In genomic region chr12:4791497-4791896, GRCh38 we compare ENCODE assay signal across 40 cellular contexts.
"Had no signal": no experiment of that assay in that cellular context is flagged by ENCODE, and none has a peak within 500 bp of the region (broad histone marks: within the 10 kb centered on the region; RNA-seq: fewer than 3 reads in every experiment).

No MANE protein-coding gene starts in this region.

- H3K27ac Mint-ChIP-seq: activated naive CD4-positive, alpha-beta T cell treated with anti-CD3 and anti-CD28 coated beads for 36 hours; activated naive CD4-positive, alpha-beta T cell treated with anti-CD3 and anti-CD28 coated beads, Interleukin-2, amount 10 ng/mL, durations not matched to agents 7 days and 5 days; activated naive CD4-positive, alpha-beta T cell treated with anti-CD3 and anti-CD28 coated beads, Interleukin-2, amount 50 U/mL, for 24 hours; activated naive CD4-positive, alpha-beta T cell treated with anti-CD3 and anti-CD28 coated beads, Interleukin-2, amount 50 U/mL, for 72 hours; activated naive CD8-positive, alpha-beta T cell; activated naive CD8-positive, alpha-beta T cell treated with anti-CD3 and anti-CD28 coated beads for 36 hours; activated naive CD8-positive, alpha-beta T cell treated with anti-CD3 and anti-CD28 coated beads, Interleukin-2, amount 10 ng/mL, durations not matched to agents 7 days and 5 days; activated naive CD8-positive, alpha-beta T cell treated with anti-CD3 and anti-CD28 coated beads, Interleukin-2, amount 50 U/mL, for 24 hours; activated T-cell treated with anti-CD3 and anti-CD28 coated beads, Interleukin-2, amount 50 U/mL, for 24 hours; activated T-cell treated with anti-CD3 and anti-CD28 coated beads, Interleukin-2, amount 50 U/mL, for 72 hours; activated T-helper 1 cell treated with anti-CD3 and anti-CD28 coated beads, Interleukin-12 subunit alpha, Interleukin-12 subunit beta, Interleukin-2, Interleukin-4 antibody, amounts not matched to agents 30 ng/mL and 10 ng/mL and 1 ng/mL, durations not matched to agents 14 hours and 24 hours and 36 hours; activated T-helper 17 cell treated with anti-CD3 and anti-CD28 coated beads, Interleukin-2, amount 50 U/mL, for 72 hours; activated T-helper 2 cell treated with anti-CD3 and anti-CD28 coated beads, Interferon-gamma antibody, Interleukin-2, Interleukin-4, amounts not matched to agents 10 μg/mL and 5 μg/mL and 100 μg/mL, durations not matched to agents 14 hours and 24 hours and 36 hours; brain had no signal

- H3K9me3 ChIP-seq: adrenal gland, ascending aorta, body of pancreas, breast epithelium had no signal

- H3K36me3 ChIP-seq: adrenal gland, ascending aorta, brain microvascular endothelial cell, breast epithelium, cardiac muscle cell had no signal

- H3K4me1 Mint-ChIP-seq: activated naive CD4-positive, alpha-beta T cell treated with anti-CD3 and anti-CD28 coated beads, Interleukin-2, amount 10 ng/mL, durations not matched to agents 7 days and 5 days; activated naive CD4-positive, alpha-beta T cell treated with anti-CD3 and anti-CD28 coated beads, Interleukin-2, amount 50 U/mL, for 24 hours; activated naive CD8-positive, alpha-beta T cell treated with anti-CD3 and anti-CD28 coated beads for 36 hours; activated naive CD8-positive, alpha-beta T cell treated with anti-CD3 and anti-CD28 coated beads, Interleukin-2, amount 10 ng/mL, durations not matched to agents 7 days and 5 days; activated naive CD8-positive, alpha-beta T cell treated with anti-CD3 and anti-CD28 coated beads, Interleukin-2, amount 50 U/mL, for 24 hours; activated T-helper 17 cell treated with anti-CD3 and anti-CD28 coated beads, Interleukin-2, amount 50 U/mL, for 72 hours; central memory CD8-positive, alpha-beta T cell had no signal

- H3K4me1 ChIP-seq: adrenal gland, ascending aorta, body of pancreas, breast epithelium had no signal

- H3K36me3 Mint-ChIP-seq: activated naive CD4-positive, alpha-beta T cell treated with anti-CD3 and anti-CD28 coated beads, Interleukin-2, amount 10 ng/mL, durations not matched to agents 7 days and 5 days; activated naive CD4-positive, alpha-beta T cell treated with anti-CD3 and anti-CD28 coated beads, Interleukin-2, amount 50 U/mL, for 24 hours; activated naive CD4-positive, alpha-beta T cell treated with anti-CD3 and anti-CD28 coated beads, Interleukin-2, amount 50 U/mL, for 72 hours; activated naive CD8-positive, alpha-beta T cell treated with anti-CD3 and anti-CD28 coated beads, Interleukin-2, amount 10 ng/mL, durations not matched to agents 7 days and 5 days had no signal

- DNase-seq: activated effector memory CD4-positive, alpha-beta T cell treated with anti-CD3 and anti-CD28 coated beads, Interleukin-2, amount 50 U/mL, for 16 hours; activated effector memory CD4-positive, alpha-beta T cell treated with Interleukin-2 at 50 U/mL for 16 hours; activated gamma-delta T cell; activated gamma-delta T cell treated with Interleukin-2 at 50 U/mL for 16 hours; activated naive CD4-positive, alpha-beta T cell; activated naive CD4-positive, alpha-beta T cell treated with anti-CD3 and anti-CD28 coated beads for 36 hours; activated naive CD4-positive, alpha-beta T cell treated with anti-CD3 and anti-CD28 coated beads, Interleukin-2, amount 10 ng/mL, durations not matched to agents 7 days and 5 days; activated naive CD4-positive, alpha-beta T cell treated with anti-CD3 and anti-CD28 coated beads, Interleukin-2, amount 50 U/mL, for 16 hours; activated naive CD4-positive, alpha-beta T cell treated with Interleukin-2 at 50 U/mL for 16 hours; activated naive CD8-positive, alpha-beta T cell treated with anti-CD3 and anti-CD28 coated beads for 36 hours; activated naive CD8-positive, alpha-beta T cell treated with anti-CD3 and anti-CD28 coated beads, Interleukin-2, amount 10 ng/mL, durations not matched to agents 7 days and 5 days; activated naive CD8-positive, alpha-beta T cell treated with anti-CD3 and anti-CD28 coated beads, Interleukin-2, amount 50 U/mL, for 24 hours; activated T-cell treated with anti-CD3 and anti-CD28 coated beads, Interleukin-2, amount 50 U/mL, for 1 hour; activated T-cell treated with anti-CD3 and anti-CD28 coated beads, Interleukin-2, amount 50 U/mL, for 24 hours; activated T-cell treated with anti-CD3 and anti-CD28 coated beads, Interleukin-2, amount 50 U/mL, for 4 hours; activated T-cell treated with anti-CD3 and anti-CD28 coated beads, Interleukin-2, amount 50 U/mL, for 48 hours; activated T-cell treated with anti-CD3 and anti-CD28 coated beads, Interleukin-2, amount 50 U/mL, for 72 hours; adrenal gland; amniotic stem cell; amygdala; anterior cingulate cortex; aorta; body of pancreas; brain microvascular endothelial cell; caudate nucleus; central memory CD4-positive, alpha-beta T cell; cerebellar nuclear complex had no signal

- ATAC-seq: activated naive CD4-positive, alpha-beta T cell treated with anti-CD3 and anti-CD28 coated beads, Interleukin-2, amount 50 U/mL, for 72 hours; activated naive CD8-positive, alpha-beta T cell treated with anti-CD3 and anti-CD28 coated beads, Interleukin-2, amount 50 U/mL, for 24 hours; activated T-cell treated with anti-CD3 and anti-CD28 coated beads, Interleukin-2, amount 50 U/mL, for 4 hours; activated T-cell treated with anti-CD3 and anti-CD28 coated beads, Interleukin-2, amount 50 U/mL, for 72 hours; activated T-helper 17 cell treated with anti-CD3 and anti-CD28 coated beads, Interleukin-2, amount 50 U/mL, for 72 hours; body of pancreas had no signal

- H3K9me3 Mint-ChIP-seq: activated naive CD4-positive, alpha-beta T cell treated with anti-CD3 and anti-CD28 coated beads for 36 hours; activated naive CD4-positive, alpha-beta T cell treated with anti-CD3 and anti-CD28 coated beads, Interleukin-2, amount 10 ng/mL, durations not matched to agents 7 days and 5 days; activated naive CD4-positive, alpha-beta T cell treated with anti-CD3 and anti-CD28 coated beads, Interleukin-2, amount 50 U/mL, for 72 hours; activated naive CD8-positive, alpha-beta T cell treated with anti-CD3 and anti-CD28 coated beads, Interleukin-2, amount 10 ng/mL, durations not matched to agents 7 days and 5 days; activated naive CD8-positive, alpha-beta T cell treated with anti-CD3 and anti-CD28 coated beads, Interleukin-2, amount 50 U/mL, for 24 hours; activated T-cell treated with anti-CD3 and anti-CD28 coated beads, Interleukin-2, amount 50 U/mL, for 24 hours; activated T-helper 1 cell treated with anti-CD3 and anti-CD28 coated beads, Interleukin-12 subunit alpha, Interleukin-12 subunit beta, Interleukin-2, Interleukin-4 antibody, amounts not matched to agents 30 ng/mL and 10 ng/mL and 1 ng/mL, durations not matched to agents 14 hours and 24 hours and 36 hours; activated T-helper 17 cell treated with anti-CD3 and anti-CD28 coated beads, Interleukin-2, amount 50 U/mL, for 72 hours; activated T-helper 2 cell treated with anti-CD3 and anti-CD28 coated beads, Interferon-gamma antibody, Interleukin-2, Interleukin-4, amounts not matched to agents 10 μg/mL and 5 μg/mL and 100 μg/mL, durations not matched to agents 14 hours and 24 hours and 36 hours; central memory CD8-positive, alpha-beta T cell had no signal

- FAIRE-seq: astrocyte, bronchial epithelial cell had no signal

- H3K4me3 Mint-ChIP-seq: activated naive CD4-positive, alpha-beta T cell treated with anti-CD3 and anti-CD28 coated beads for 36 hours; activated naive CD4-positive, alpha-beta T cell treated with anti-CD3 and anti-CD28 coated beads, Interleukin-2, amount 10 ng/mL, durations not matched to agents 7 days and 5 days; activated naive CD4-positive, alpha-beta T cell treated with anti-CD3 and anti-CD28 coated beads, Interleukin-2, amount 50 U/mL, for 24 hours; activated naive CD8-positive, alpha-beta T cell; activated naive CD8-positive, alpha-beta T cell treated with anti-CD3 and anti-CD28 coated beads for 36 hours; activated naive CD8-positive, alpha-beta T cell treated with anti-CD3 and anti-CD28 coated beads, Interleukin-2, amount 10 ng/mL, durations not matched to agents 7 days and 5 days; activated naive CD8-positive, alpha-beta T cell treated with anti-CD3 and anti-CD28 coated beads, Interleukin-2, amount 50 U/mL, for 24 hours; activated T-cell treated with anti-CD3 and anti-CD28 coated beads, Interleukin-2, amount 50 U/mL, for 24 hours; activated T-cell treated with anti-CD3 and anti-CD28 coated beads, Interleukin-2, amount 50 U/mL, for 4 hours; activated T-cell treated with anti-CD3 and anti-CD28 coated beads, Interleukin-2, amount 50 U/mL, for 72 hours; activated T-helper 1 cell treated with anti-CD3 and anti-CD28 coated beads, Interleukin-12 subunit alpha, Interleukin-12 subunit beta, Interleukin-2, Interleukin-4 antibody, amounts not matched to agents 30 ng/mL and 10 ng/mL and 1 ng/mL, durations not matched to agents 14 hours and 24 hours and 36 hours; activated T-helper 17 cell treated with anti-CD3 and anti-CD28 coated beads, Interleukin-2, amount 50 U/mL, for 72 hours; brain; central memory CD8-positive, alpha-beta T cell had no signal

- H3K27ac ChIP-seq: adrenal gland, ascending aorta, body of pancreas, brain microvascular endothelial cell, breast epithelium, cardiac muscle cell had no signal

- H3K27me3 ChIP-seq: adrenal gland, ascending aorta, body of pancreas, brain microvascular endothelial cell, cardiac muscle cell had no signal

- H3K4me3 ChIP-seq: adrenal gland, ascending aorta, body of pancreas, breast epithelium, cardiac muscle cell had no signal
